In genomic region chr1:220892086-220892376, GRCh38 we compare ENCODE assay signal across 29 cellular contexts. TPM values are rescaled to one million over a fixed set of nuclear protein-coding genes. Genes with fewer than 3 reads are reported as not detected.
"Had no signal": no experiment of that assay in that cellular context is flagged by ENCODE, and none has a peak within 500 bp of the region (broad histone marks: within the 10 kb centered on the region; RNA-seq: fewer than 3 reads in every experiment).

No MANE protein-coding gene starts in this region.

- ATAC-seq: activated CD8-positive, alpha-beta T cell treated with anti-CD3 and anti-CD28 coated beads for 36 hours; activated naive CD8-positive, alpha-beta T cell treated with anti-CD3 and anti-CD28 coated beads, Interleukin-2, amount 50 U/mL, for 24 hours; activated T-cell treated with anti-CD3 and anti-CD28 coated beads, Interleukin-2, amount 50 U/mL, for 4 hours; activated T-helper 17 cell treated with anti-CD3 and anti-CD28 coated beads, Interleukin-2, amount 50 U/mL, for 72 hours; stimulated activated memory B cell treated with anti-CD40 and anti-IgM and Interleukin-4, amounts not matched to agents 10 μg/mL and 1 μg/mL and 100 μg/mL, for 72 hours; T-helper 17 cell had no signal

- H3K9me3 Mint-ChIP-seq: activated naive CD8-positive, alpha-beta T cell treated with anti-CD3 and anti-CD28 coated beads, Interleukin-2, amount 50 U/mL, for 24 hours; activated T-helper 17 cell treated with anti-CD3 and anti-CD28 coated beads, Interleukin-2, amount 50 U/mL, for 72 hours; mesothelial cell of epicardium; neural crest cell had no signal

- H3K27ac ChIP-seq: breast epithelium, right atrium auricular region, stomach, thyroid gland, upper lobe of left lung, vagina had no signal

- H3K4me3 Mint-ChIP-seq: activated CD8-positive, alpha-beta T cell treated with anti-CD3 and anti-CD28 coated beads for 36 hours; activated naive CD4-positive, alpha-beta T cell treated with anti-CD3 and anti-CD28 coated beads, Interleukin-2, amount 50 U/mL, for 24 hours; activated T-cell treated with anti-CD3 and anti-CD28 coated beads, Interleukin-2, amount 50 U/mL, for 4 hours; activated T-helper 17 cell treated with anti-CD3 and anti-CD28 coated beads, Interleukin-2, amount 50 U/mL, for 72 hours; mesothelial cell of epicardium; naive thymus-derived CD4-positive, alpha-beta T cell; T-helper 17 cell had no signal

- H3K9me3 ChIP-seq: breast epithelium, right atrium auricular region, thyroid gland, upper lobe of left lung, vagina had no signal

- DNase-seq: activated CD4-positive, alpha-beta T cell treated with anti-CD3 and anti-CD28 coated beads, Interleukin-2, amount 50 U/mL, for 1 hour; activated CD8-positive, alpha-beta T cell treated with anti-CD3 and anti-CD28 coated beads for 36 hours; activated naive CD8-positive, alpha-beta T cell treated with anti-CD3 and anti-CD28 coated beads, Interleukin-2, amount 50 U/mL, for 24 hours; activated T-cell treated with anti-CD3 and anti-CD28 coated beads, Interleukin-2, amount 50 U/mL, for 4 hours; central memory CD4-positive, alpha-beta T cell; dermis blood vessel endothelial cell; effector CD8-positive, alpha-beta T cell; hippocampal formation; immature natural killer cell; naive thymus-derived CD4-positive, alpha-beta T cell; stimulated activated CD4-positive, alpha-beta T cell treated with anti-CD3 and anti-CD28 coated beads, Interleukin-1b, Interleukin-23, amount 100 ng/mL, for 48 hours; stimulated activated CD4-positive, alpha-beta T cell treated with anti-CD3 and anti-CD28 coated beads, Interleukin-4, amount 100 ng/mL, for 4 hours; stimulated activated CD8-positive, alpha-beta memory T cell treated with anti-CD3 and anti-CD28 coated beads, Interleukin-4, amount 100 ng/mL, for 48 hours; stomach; T-helper 17 cell; T1000; thyroid gland; upper lobe of left lung had no signal

- H3K27ac Mint-ChIP-seq: activated CD8-positive, alpha-beta T cell treated with anti-CD3 and anti-CD28 coated beads for 36 hours; activated naive CD4-positive, alpha-beta T cell treated with anti-CD3 and anti-CD28 coated beads, Interleukin-2, amount 50 U/mL, for 24 hours; activated naive CD8-positive, alpha-beta T cell treated with anti-CD3 and anti-CD28 coated beads, Interleukin-2, amount 50 U/mL, for 24 hours; activated T-helper 17 cell treated with anti-CD3 and anti-CD28 coated beads, Interleukin-2, amount 50 U/mL, for 72 hours; immature natural killer cell; mesothelial cell of epicardium; naive thymus-derived CD4-positive, alpha-beta T cell; stimulated activated memory B cell treated with anti-CD40 and anti-IgM and Interleukin-4, amounts not matched to agents 10 μg/mL and 1 μg/mL and 100 μg/mL, for 72 hours; T-helper 17 cell had no signal

- H3K4me3 ChIP-seq: right atrium auricular region, smooth muscle cell, stomach, thyroid gland, upper lobe of left lung, vagina had no signal

- FAIRE-seq: endometrium, frontal cortex had no signal

- H3K36me3 ChIP-seq: breast epithelium, right atrium auricular region, stomach, thyroid gland, upper lobe of left lung, vagina had no signal

- H3K4me1 Mint-ChIP-seq: activated naive CD4-positive, alpha-beta T cell treated with anti-CD3 and anti-CD28 coated beads, Interleukin-2, amount 50 U/mL, for 24 hours; activated T-helper 17 cell treated with anti-CD3 and anti-CD28 coated beads, Interleukin-2, amount 50 U/mL, for 72 hours had no signal

- H3K36me3 Mint-ChIP-seq: activated naive CD4-positive, alpha-beta T cell treated with anti-CD3 and anti-CD28 coated beads, Interleukin-2, amount 50 U/mL, for 24 hours; mesothelial cell of epicardium; stimulated activated memory B cell treated with anti-CD40 and anti-IgM and Interleukin-4, amounts not matched to agents 10 μg/mL and 1 μg/mL and 100 μg/mL, for 72 hours had no signal

RNA-seq across cellular contexts. Expression of gene HLX, which starts 12.8 kb away (rescaled TPM):
- total RNA-seq: activated CD8-positive, alpha-beta T cell treated with anti-CD3 and anti-CD28 coated beads for 36 hours had no signal
- polyA plus RNA-seq: naive thymus-derived CD4-positive, alpha-beta T cell had no signal
